ENCODE assay signal across 22 cellular contexts in the genomic region with DNA sequence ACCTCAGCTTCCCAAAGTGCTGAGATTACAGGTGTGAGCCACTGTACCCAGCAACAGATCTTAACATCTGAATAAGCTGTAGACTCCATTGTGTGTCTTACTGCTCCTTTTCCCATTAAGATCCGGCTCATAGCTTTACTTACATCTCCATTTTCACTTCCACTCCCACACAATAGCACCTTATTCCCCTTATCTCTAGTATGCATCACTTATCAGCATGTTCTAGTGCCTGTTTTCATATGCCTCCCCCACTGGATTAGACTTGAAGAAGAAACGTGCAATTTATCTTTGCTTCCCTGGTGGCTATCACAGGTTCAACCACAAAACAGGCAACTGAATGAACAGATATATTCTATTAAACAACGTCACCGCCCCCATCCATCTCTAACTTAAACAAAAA.
"Had no signal": no experiment of that assay in that cellular context is flagged by ENCODE, and none has a peak within 500 bp of the region (broad histone marks: within the 10 kb centered on the region; RNA-seq: fewer than 3 reads in every experiment).

No MANE protein-coding gene starts in this region.

- H3K4me3 Mint-ChIP-seq: activated CD4-positive, alpha-beta T cell treated with anti-CD3 and anti-CD28 coated beads for 36 hours; activated CD8-positive, alpha-beta T cell treated with anti-CD3 and anti-CD28 coated beads for 36 hours; activated T-cell treated with anti-CD3 and anti-CD28 coated beads, Interleukin-2, amount 50 U/mL, for 72 hours had no signal

- H3K9me3 Mint-ChIP-seq: activated CD8-positive, alpha-beta T cell treated with anti-CD3 and anti-CD28 coated beads for 36 hours; activated naive CD4-positive, alpha-beta T cell treated with anti-CD3 and anti-CD28 coated beads, Interleukin-2, amount 50 U/mL, for 72 hours; activated T-cell treated with anti-CD3 and anti-CD28 coated beads, Interleukin-2, amount 50 U/mL, for 72 hours had no signal

- ATAC-seq: activated CD4-positive, alpha-beta T cell treated with anti-CD3 and anti-CD28 coated beads for 36 hours; activated CD8-positive, alpha-beta T cell treated with anti-CD3 and anti-CD28 coated beads for 36 hours; activated naive CD4-positive, alpha-beta T cell treated with anti-CD3 and anti-CD28 coated beads, Interleukin-2, amount 50 U/mL, for 72 hours; activated T-cell treated with anti-CD3 and anti-CD28 coated beads, Interleukin-2, amount 50 U/mL, for 72 hours; Panc1; Right ventricle myocardium inferior had no signal

- H3K27ac Mint-ChIP-seq: activated CD4-positive, alpha-beta T cell treated with anti-CD3 and anti-CD28 coated beads for 36 hours; activated CD8-positive, alpha-beta T cell treated with anti-CD3 and anti-CD28 coated beads for 36 hours; activated naive CD4-positive, alpha-beta T cell treated with anti-CD3 and anti-CD28 coated beads, Interleukin-2, amount 50 U/mL, for 72 hours; activated T-cell treated with anti-CD3 and anti-CD28 coated beads, Interleukin-2, amount 50 U/mL, for 72 hours had no signal

- H3K27me3 Mint-ChIP-seq: activated CD4-positive, alpha-beta T cell treated with anti-CD3 and anti-CD28 coated beads for 36 hours; activated CD8-positive, alpha-beta T cell treated with anti-CD3 and anti-CD28 coated beads for 36 hours had no signal

- DNase-seq: activated CD4-positive, alpha-beta T cell treated with anti-CD3 and anti-CD28 coated beads for 36 hours; activated CD8-positive, alpha-beta memory T cell treated with anti-CD3 and anti-CD28 coated beads, Interleukin-2, amount 50 U/mL, for 4 hours; activated CD8-positive, alpha-beta T cell treated with anti-CD3 and anti-CD28 coated beads for 36 hours; activated T-cell treated with anti-CD3 and anti-CD28 coated beads, Interleukin-2, amount 50 U/mL, for 72 hours; adrenal gland; aorta; caudate nucleus; NCI-H1105 treated with DMSO at 0.1 percent for 48 hours; NCI-H1436 treated with DMSO at 0.1 percent for 48 hours; NCI-H187; NCI-H2081; NCI-H510A treated with DMSO at 0.1 percent for 48 hours; NCI-H69; NK-92 treated with Interleukin-12 subunit alpha and Interleukin-12 subunit beta, amount 100 ng/mL, for 24 hours; OCI-M1; RPMI8226; SK-N-SH; T-helper 1 cell; WERI-Rb-1 had no signal
